In the genomic region with DNA sequence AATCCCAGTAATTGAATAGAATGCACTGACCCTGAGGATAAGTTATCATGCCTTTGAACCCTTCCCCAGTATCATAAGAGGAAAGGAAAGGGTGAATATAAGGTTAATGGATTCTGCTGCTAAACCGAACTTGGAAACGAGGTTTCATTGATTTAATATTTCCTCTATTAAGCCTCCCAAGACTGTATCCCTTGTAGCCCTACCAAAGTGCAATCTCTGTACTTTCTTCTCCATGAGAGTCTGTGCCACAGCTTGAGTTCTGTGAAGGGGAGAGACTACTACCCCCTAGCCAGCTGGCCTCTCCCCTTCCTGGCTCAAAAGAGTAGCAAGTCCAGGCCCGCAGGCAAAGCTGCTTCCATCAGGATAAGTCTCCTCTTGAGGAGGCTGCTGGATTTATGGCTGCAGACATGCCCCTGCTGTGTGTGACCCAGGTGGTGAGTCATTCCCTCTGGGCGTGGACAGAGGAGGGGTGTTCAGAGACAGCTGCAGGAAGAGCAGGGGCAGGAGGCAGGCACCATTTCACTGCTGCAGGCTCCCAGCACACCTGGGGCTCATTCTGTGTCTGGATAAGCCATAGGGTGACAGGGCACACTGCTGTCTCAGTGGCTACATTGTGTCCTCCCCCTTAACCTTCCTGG, we compare ENCODE assay signal across 8 cellular contexts. TPM values are rescaled to one million over a fixed set of nuclear protein-coding genes. Genes with fewer than 3 reads are reported as not detected.
A peak's percentile ranks its signal among the peaks of the same experiment; 100 is the strongest.
DNase-seq lines count a peak whose midpoint lies in the region; ATAC-seq and FAIRE-seq lines count a peak whose summit lies in the region.

No MANE protein-coding gene starts in this region.

- no peaks in the 10 kb centered on the region for H3K27me3 Mint-ChIP-seq in activated naive CD8-positive, alpha-beta T cell

- no peaks in the 10 kb centered on the region for H3K9me3 Mint-ChIP-seq in activated naive CD8-positive, alpha-beta T cell (ENCODE audit: low read depth)

- H3K4me1 Mint-ChIP-seq in activated naive CD8-positive, alpha-beta T cell (ENCODE audit: low read depth): peaks cover 13% of the 10 kb centered on the region

- DNase-seq in DMS 273 treated with DMSO at 0.1 percent for 48 hours (lab: John Stamatoyannopoulos, UW) (peak; percentile 86), HTR-8/SVneo (ENCODE audit: insufficient read length, low spot score) (peak; percentile 99), NOMO-1 (lab: John Stamatoyannopoulos, UW; ENCODE audit: unreplicated experiment in 2 of 2) (peak; percentile 48 to 62), left cardiac atrium (peak; percentile 76), germinal center (ENCODE audit: low spot score) (no peak), cerebellar cortex (ENCODE audit: low spot score) (no peak)

- H3K27ac Mint-ChIP-seq in activated naive CD8-positive, alpha-beta T cell: peak overlapping the region; percentile 3

- no peak overlapping the region for H3K4me3 ChIP-seq in skin epidermis

- H3K36me3 Mint-ChIP-seq in activated naive CD8-positive, alpha-beta T cell: no peaks in the 10 kb centered on the region

- intact Hi-C loops in left cardiac atrium (cut with DNase I): loop anchor here in 1 of 2 donors (10.0 kb wide), 1 partner anchor 49 kb away; no protein-coding TSS in a partner anchor

- peak; percentile 76 to 98 for ATAC-seq in left cardiac atrium

- peak; percentile 95 for FAIRE-seq in HTR-8/SVneo (lab: Jason Lieb, UNC)

- H3K27ac ChIP-seq in skin epidermis: peak overlapping the region in 19 of 21 experiments; percentile 26 to 82 (median 65)

- H3K4me3 Mint-ChIP-seq in activated naive CD8-positive, alpha-beta T cell: no peak overlapping the region

RNA-seq across cellular contexts. Expression of gene TOM1L2, which starts 58.4 kb away (rescaled TPM):
- 100 to 1,000 TPM; 179 to 183 TPM for total RNA-seq in left cardiac atrium

RNA-seq across cellular contexts. Expression of gene DRC3, which starts 58.8 kb away (rescaled TPM):
- 1 to 10 TPM; 1.4 to 2.0 TPM for total RNA-seq in left cardiac atrium

Comparison
In these comparisons a context has a peak if more than half of its experiments do, and no peak if none do; other contexts are left out.
1. DNase-seq: peak in DMS 273 treated with DMSO at 0.1 percent for 48 hours (single experiment), HTR-8/SVneo (single experiment), NOMO-1 (2 of 2) and left cardiac atrium (single experiment); none in germinal center (single experiment) and cerebellar cortex (single experiment).